In genomic region chr11:20097319-20098221, GRCh38 we compare ENCODE assay signal across 8 cellular contexts.
DNase-seq lines count a peak whose midpoint lies in the region; ATAC-seq and TF ChIP-seq lines count a peak whose summit lies in the region.

No MANE protein-coding gene starts in this region.

- TF ChIP-seq CTCF in fibroblast of villous mesenchyme (IDR thresholded peaks at IDR 0.05; ENCODE audit: insufficient read depth, low read depth, low read length), result no peak

- DNase-seq in GM04504 (ENCODE audit: low read depth) (peak; percentile 93), RPMI7951 (ENCODE audit: low read depth) (peak; percentile 65), fibroblast of villous mesenchyme (ENCODE audit: low read depth) (peak; percentile 65), stromal cell of bone marrow (ENCODE audit: low read depth) (peak; percentile 89), DMS 273 treated with DMSO at 0.1 percent for 48 hours (lab: John Stamatoyannopoulos, UW) (no peak), NCI-H2171 (lab: John Stamatoyannopoulos, UW) (no peak)

- ATAC-seq in HG03139 (IDR thresholded peaks at IDR 0.05; ENCODE audit: unreplicated experiment), result no peak
- ATAC-seq in HG02759 (IDR thresholded peaks at IDR 0.05; ENCODE audit: unreplicated experiment), result no peak

- H3K4me3 ChIP-seq in fibroblast of villous mesenchyme (ENCODE audit: low read depth, low read length), result no peak overlapping the region

Comparison
In these comparisons a context has a peak if more than half of its experiments do, and no peak if none do; other contexts are left out.
1. DNase-seq: peak in GM04504 (single experiment), RPMI7951 (single experiment), fibroblast of villous mesenchyme (single experiment) and stromal cell of bone marrow (single experiment); none in DMS 273 treated with DMSO at 0.1 percent for 48 hours (single experiment) and NCI-H2171 (single experiment).